ENCODE assay signal across 1 cellular context in the genomic region with DNA sequence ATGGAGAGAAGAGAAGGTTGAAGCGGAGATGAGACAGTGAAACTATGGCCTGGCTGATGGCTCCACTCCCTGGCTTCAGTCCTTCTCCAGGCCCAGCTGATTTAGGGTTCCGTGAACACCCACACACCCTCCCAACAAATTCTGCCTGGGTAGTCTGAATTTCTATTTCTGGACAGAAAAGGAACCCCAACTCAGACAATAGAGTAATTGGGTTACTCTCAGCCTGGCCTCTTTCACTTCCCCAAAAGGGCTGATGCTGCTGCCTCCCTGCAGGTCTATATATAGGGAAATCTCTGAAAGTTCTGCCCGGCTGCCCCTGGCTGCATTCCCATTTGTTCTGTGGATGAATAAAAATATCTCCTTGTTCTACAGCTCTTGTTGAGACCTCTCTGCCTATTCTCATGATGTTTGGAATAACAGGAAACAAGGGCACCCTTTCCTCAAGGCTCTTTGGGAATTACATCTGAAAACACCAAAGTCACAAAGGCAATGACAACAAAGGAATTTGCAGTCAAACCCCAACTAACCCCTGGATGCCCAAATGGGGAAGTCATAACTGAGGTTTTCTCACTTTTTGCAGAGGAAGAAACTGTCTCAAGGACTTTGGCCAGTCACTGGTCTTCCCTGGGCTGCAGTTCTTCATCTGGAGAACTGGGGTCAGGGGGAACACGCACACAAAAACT.
A peak's percentile ranks its signal among the peaks of the same experiment; 100 is the strongest.
TF ChIP-seq lines count a peak whose summit lies in the region.

No MANE protein-coding gene starts in this region.

TF ChIP-seq in GM12878, 131 proteins besides CTCF, POLR2A, EP300 and RAD21 (continued from another document):
- TF ChIP-seq ZBED1 (IDR thresholded peaks at IDR 0.05; ENCODE audit: borderline replicate concordance) (peak; percentile 56; the same call in 1 of the 2 replicates), IKZF1 (conservative IDR thresholded peaks at IDR 0.05) (peak; percentile 99), DPF2 (IDR thresholded peaks at IDR 0.05) (peak; percentile 99), PAX8 (IDR thresholded peaks at IDR 0.05) (peak; percentile 69; the same call in 1 of the 2 replicates), FOXM1 (IDR thresholded peaks at IDR 0.05; ENCODE audit: low read depth, low read length) (peak; percentile 85), POLR2AphosphoS5 (IDR thresholded peaks at IDR 0.05; ENCODE audit: low read length) (peak; percentile 53; the same call in 1 of the 2 replicates), ATF2 (IDR thresholded peaks at IDR 0.05; ENCODE audit: low read length) (peak; percentile 69; the same call in 1 of the 2 replicates), RUNX3 (IDR thresholded peaks at IDR 0.05; ENCODE audit: low read length) (peak; percentile 61), SPI1 (IDR thresholded peaks at IDR 0.05; ENCODE audit: borderline replicate concordance, insufficient read depth, low read depth, low read length) (peak; percentile 97), ETV6 (conservative IDR thresholded peaks at IDR 0.05 in 1 of 2, IDR thresholded peaks at IDR 0.05 in 1 of 2; ENCODE audit: borderline replicate concordance in 1 of 2, low read depth in 1 of 2) (0 out of 4 replicates have a peak, but pooled peaks of 1 of the 2 experiments have one; percentile 58), CEBPB (IDR thresholded peaks at IDR 0.05; ENCODE audit: borderline replicate concordance in 1 of 2, low read depth in 2 of 2, low read length in 2 of 2) (no peak), JUNB (IDR thresholded peaks at IDR 0.05) (peak; percentile 47; the same call in 1 of the 2 replicates), TCF7 (IDR thresholded peaks at IDR 0.05; ENCODE audit: borderline replicate concordance) (no peak), SMARCA5 (IDR thresholded peaks at IDR 0.05) (no peak), RELB (IDR thresholded peaks at IDR 0.05; ENCODE audit: low read depth) (peak; percentile 98), MYC (IDR thresholded peaks at IDR 0.05; ENCODE audit: insufficient read depth, insufficient read length, insufficient replicate concordance, low read length, severe bottlenecking) (no peak), EED (IDR thresholded peaks at IDR 0.05; ENCODE audit: low read depth) (peak; percentile 99), NR2C1 (IDR thresholded peaks at IDR 0.05) (no peak), SRF (IDR thresholded peaks at IDR 0.05; ENCODE audit: low read depth in 2 of 2, low read length in 2 of 2) (peak in 1 of 2 experiments; percentile 81; a peak in 2 of 4 replicates), SIN3A (IDR thresholded peaks at IDR 0.05; ENCODE audit: low read depth, low read length) (no peak), BCL11A (IDR thresholded peaks at IDR 0.05; ENCODE audit: low read depth, low read length) (peak; percentile 91), BACH1 (IDR thresholded peaks at IDR 0.05; ENCODE audit: borderline replicate concordance) (peak; percentile 44; the same call in 1 of the 2 replicates), STAT1 (conservative IDR thresholded peaks at IDR 0.05) (no peak), TBL1XR1 (IDR thresholded peaks at IDR 0.05; ENCODE audit: low read depth, low read length) (peak; percentile 84), KLF5 (IDR thresholded peaks at IDR 0.05; ENCODE audit: partially characterized antibody) (peak; percentile 52), ZNF384 (IDR thresholded peaks at IDR 0.05; ENCODE audit: borderline replicate concordance, low read depth, low read length) (no peak), HDAC6 (IDR thresholded peaks at IDR 0.05; ENCODE audit: unreplicated experiment) (no peak), E2F4 (IDR thresholded peaks at IDR 0.05; ENCODE audit: low read depth, low read length) (no peak), E2F8 (IDR thresholded peaks at IDR 0.05; ENCODE audit: low read depth, partially characterized antibody) (peak; percentile 47), GATAD2B (conservative IDR thresholded peaks at IDR 0.05; ENCODE audit: low read depth) (peak; percentile 81), MXI1 (IDR thresholded peaks at IDR 0.05; ENCODE audit: low read depth, low read length) (peak; percentile 47; the same call in 1 of the 2 replicates), BMI1 (IDR thresholded peaks at IDR 0.05; ENCODE audit: borderline replicate concordance) (peak; percentile 77), KAT2A (conservative IDR thresholded peaks at IDR 0.05; ENCODE audit: control insufficient read depth, low read depth, low read length) (no peak)
- TF ChIP-seq, protein P1, sequence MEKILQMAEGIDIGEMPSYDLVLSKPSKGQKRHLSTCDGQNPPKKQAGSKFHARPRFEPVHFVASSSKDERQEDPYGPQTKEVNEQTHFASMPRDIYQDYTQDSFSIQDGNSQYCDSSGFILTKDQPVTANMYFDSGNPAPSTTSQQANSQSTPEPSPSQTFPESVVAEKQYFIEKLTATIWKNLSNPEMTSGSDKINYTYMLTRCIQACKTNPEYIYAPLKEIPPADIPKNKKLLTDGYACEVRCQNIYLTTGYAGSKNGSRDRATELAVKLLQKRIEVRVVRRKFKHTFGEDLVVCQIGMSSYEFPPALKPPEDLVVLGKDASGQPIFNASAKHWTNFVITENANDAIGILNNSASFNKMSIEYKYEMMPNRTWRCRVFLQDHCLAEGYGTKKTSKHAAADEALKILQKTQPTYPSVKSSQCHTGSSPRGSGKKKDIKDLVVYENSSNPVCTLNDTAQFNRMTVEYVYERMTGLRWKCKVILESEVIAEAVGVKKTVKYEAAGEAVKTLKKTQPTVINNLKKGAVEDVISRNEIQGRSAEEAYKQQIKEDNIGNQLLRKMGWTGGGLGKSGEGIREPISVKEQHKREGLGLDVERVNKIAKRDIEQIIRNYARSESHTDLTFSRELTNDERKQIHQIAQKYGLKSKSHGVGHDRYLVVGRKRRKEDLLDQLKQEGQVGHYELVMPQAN (conservative IDR thresholded peaks at IDR 0.05) = peak; percentile 77; the same call in 1 of the 2 replicates
- TF ChIP-seq, protein P2, sequence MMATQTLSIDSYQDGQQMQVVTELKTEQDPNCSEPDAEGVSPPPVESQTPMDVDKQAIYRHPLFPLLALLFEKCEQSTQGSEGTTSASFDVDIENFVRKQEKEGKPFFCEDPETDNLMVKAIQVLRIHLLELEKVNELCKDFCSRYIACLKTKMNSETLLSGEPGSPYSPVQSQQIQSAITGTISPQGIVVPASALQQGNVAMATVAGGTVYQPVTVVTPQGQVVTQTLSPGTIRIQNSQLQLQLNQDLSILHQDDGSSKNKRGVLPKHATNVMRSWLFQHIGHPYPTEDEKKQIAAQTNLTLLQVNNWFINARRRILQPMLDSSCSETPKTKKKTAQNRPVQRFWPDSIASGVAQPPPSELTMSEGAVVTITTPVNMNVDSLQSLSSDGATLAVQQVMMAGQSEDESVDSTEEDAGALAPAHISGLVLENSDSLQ (IDR thresholded peaks at IDR 0.05) = no peak
